8 cellular contexts compared by ENCODE assay signal in the genomic region with DNA sequence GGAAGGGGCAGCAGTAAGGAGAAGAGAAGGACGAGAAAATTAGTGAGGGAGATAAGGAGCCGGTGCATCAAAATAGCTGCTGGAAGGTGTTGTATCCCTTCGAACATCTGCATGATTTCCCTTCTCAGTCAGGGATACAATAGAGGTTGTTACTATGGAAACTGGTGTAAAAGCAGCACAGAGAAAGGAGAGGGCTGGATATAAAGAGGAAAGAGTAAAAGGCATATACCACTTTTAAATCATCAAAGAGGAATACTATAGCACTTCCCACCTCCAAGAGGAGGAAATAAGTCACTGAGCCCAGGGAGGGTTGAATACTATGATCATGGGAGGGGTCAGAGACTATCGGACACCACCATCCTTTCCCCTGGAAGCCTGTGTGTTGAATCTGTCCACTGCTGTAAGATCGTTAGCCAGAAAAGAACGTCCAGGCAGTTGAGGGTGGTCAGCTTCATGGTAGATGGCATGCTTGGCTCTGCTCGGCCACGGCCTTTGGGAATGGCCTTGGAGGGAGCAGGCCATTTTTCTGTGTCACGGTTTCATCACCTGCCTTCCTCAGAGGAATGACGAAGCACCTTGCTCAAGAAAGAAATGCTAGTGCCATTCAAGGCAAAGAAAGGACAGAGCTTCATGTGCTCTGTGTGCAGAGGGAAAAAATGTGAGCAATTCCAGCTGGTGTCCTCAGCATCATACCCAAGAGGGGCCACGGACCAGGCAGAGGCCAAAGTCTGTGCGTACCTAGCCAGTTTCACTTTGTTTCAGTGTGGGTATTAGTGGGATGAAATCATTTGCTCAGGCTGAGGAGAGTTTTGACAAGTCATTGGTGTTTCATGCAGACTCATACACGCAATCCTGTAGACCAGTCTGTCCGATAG.
DNase-seq lines count a peak whose midpoint lies in the region; ATAC-seq and TF ChIP-seq lines count a peak whose summit lies in the region.
"Had no signal": no experiment of that assay in that cellular context is flagged by ENCODE, and none has a peak within 500 bp of the region (broad histone marks: within the 10 kb centered on the region; RNA-seq: fewer than 3 reads in every experiment).

No MANE protein-coding gene starts in this region.

- H3K9me3 ChIP-seq in OCI-LY3 (ENCODE audit: insufficient read depth, low read length) (no peaks in the 10 kb centered on the region), hepatocyte (ENCODE audit: low read depth) (no peaks in the 10 kb centered on the region), upper lobe of right lung (no peaks in the 10 kb centered on the region)

- DNase-seq in HuH-7 (ENCODE audit: low spot score) = peak; percentile 79
- peak; percentile 82 for DNase-seq in hepatocyte (ENCODE audit: low spot score)
- DNase-seq in retina = peak; percentile 47
- no peak for DNase-seq in upper lobe of right lung
- DNase-seq: NCI-H524 treated with DMSO at 0.1 percent for 48 hours had no signal

- H2AFZ ChIP-seq in OCI-LY3 (ENCODE audit: low read depth, low read length) (no peak overlapping the region; the same call in 1 of the 2 replicates), hepatocyte (no peak overlapping the region)

- no peaks in the 10 kb centered on the region for H4K20me1 ChIP-seq in OCI-LY3 (ENCODE audit: insufficient read depth, low read length)
- H4K20me1 ChIP-seq in hepatocyte (ENCODE audit: insufficient read depth, poor library complexity, severe bottlenecking) = no peaks in the 10 kb centered on the region

- WGBS in hepatocyte (ENCODE audit: low lambda C conversion rate, missing lambda C conversion rate) = 71% methylated on average over 14 of the region's 14 CpGs

- no peaks in the 10 kb centered on the region for H3K79me2 ChIP-seq in OCI-LY3 (ENCODE audit: low read length)
- no peaks in the 10 kb centered on the region for H3K79me2 ChIP-seq in hepatocyte

- ATAC-seq in HG03378 (IDR thresholded peaks at IDR 0.05; ENCODE audit: unreplicated experiment) (no peak), HG02610 (IDR thresholded peaks at IDR 0.05; ENCODE audit: unreplicated experiment) (no peak), upper lobe of right lung (no peak)

- H3K4me1 ChIP-seq in OCI-LY3 (ENCODE audit: low read length) = no peaks in the 10 kb centered on the region
- peaks cover 39% of the 10 kb centered on the region for H3K4me1 ChIP-seq in hepatocyte (ENCODE audit: insufficient read depth)
- H3K4me1 ChIP-seq in upper lobe of right lung = peaks cover 13% of the 10 kb centered on the region

- intact Hi-C loops in upper lobe of right lung (cut with DNase I) = no loop called here

- peak overlapping the region; percentile 33 for H3K4me2 ChIP-seq in OCI-LY3 (ENCODE audit: low read length)
- H3K4me2 ChIP-seq in hepatocyte = peak overlapping the region; percentile 41

- H3K27ac ChIP-seq in OCI-LY3 (ENCODE audit: low read length) (no peak overlapping the region), hepatocyte (peak overlapping the region; percentile 93), upper lobe of right lung (no peak overlapping the region)

- no peaks in the 10 kb centered on the region for H3K9me2 ChIP-seq in hepatocyte (replicated peaks; ENCODE audit: insufficient read depth)

- H3K36me3 ChIP-seq in OCI-LY3 (replicated peaks; ENCODE audit: low read depth, low read length) (no peaks in the 10 kb centered on the region), hepatocyte (replicated peaks; ENCODE audit: insufficient read depth, low read depth) (no peaks in the 10 kb centered on the region), upper lobe of right lung (no peaks in the 10 kb centered on the region)

- no peak overlapping the region for H3K4me3 ChIP-seq in OCI-LY3 (ENCODE audit: low read length)
- H3K4me3 ChIP-seq in hepatocyte = no peak overlapping the region
- H3K4me3 ChIP-seq in upper lobe of right lung = no peak overlapping the region

- TF ChIP-seq CTCF in OCI-LY3 (IDR thresholded peaks at IDR 0.05; ENCODE audit: low read depth, low read length) (no peak), hepatocyte (IDR thresholded peaks at IDR 0.05; ENCODE audit: poor library complexity) (no peak), upper lobe of right lung (IDR thresholded peaks at IDR 0.05) (no peak)

- peaks cover 37% of the 10 kb centered on the region for H3K27me3 ChIP-seq in OCI-LY3 (ENCODE audit: low read depth, low read length)
- H3K27me3 ChIP-seq in hepatocyte = no peaks in the 10 kb centered on the region
- H3K27me3 ChIP-seq in upper lobe of right lung = no peaks in the 10 kb centered on the region

- no peak overlapping the region for H3K9ac ChIP-seq in OCI-LY3 (ENCODE audit: low read length)
